In the genomic region with DNA sequence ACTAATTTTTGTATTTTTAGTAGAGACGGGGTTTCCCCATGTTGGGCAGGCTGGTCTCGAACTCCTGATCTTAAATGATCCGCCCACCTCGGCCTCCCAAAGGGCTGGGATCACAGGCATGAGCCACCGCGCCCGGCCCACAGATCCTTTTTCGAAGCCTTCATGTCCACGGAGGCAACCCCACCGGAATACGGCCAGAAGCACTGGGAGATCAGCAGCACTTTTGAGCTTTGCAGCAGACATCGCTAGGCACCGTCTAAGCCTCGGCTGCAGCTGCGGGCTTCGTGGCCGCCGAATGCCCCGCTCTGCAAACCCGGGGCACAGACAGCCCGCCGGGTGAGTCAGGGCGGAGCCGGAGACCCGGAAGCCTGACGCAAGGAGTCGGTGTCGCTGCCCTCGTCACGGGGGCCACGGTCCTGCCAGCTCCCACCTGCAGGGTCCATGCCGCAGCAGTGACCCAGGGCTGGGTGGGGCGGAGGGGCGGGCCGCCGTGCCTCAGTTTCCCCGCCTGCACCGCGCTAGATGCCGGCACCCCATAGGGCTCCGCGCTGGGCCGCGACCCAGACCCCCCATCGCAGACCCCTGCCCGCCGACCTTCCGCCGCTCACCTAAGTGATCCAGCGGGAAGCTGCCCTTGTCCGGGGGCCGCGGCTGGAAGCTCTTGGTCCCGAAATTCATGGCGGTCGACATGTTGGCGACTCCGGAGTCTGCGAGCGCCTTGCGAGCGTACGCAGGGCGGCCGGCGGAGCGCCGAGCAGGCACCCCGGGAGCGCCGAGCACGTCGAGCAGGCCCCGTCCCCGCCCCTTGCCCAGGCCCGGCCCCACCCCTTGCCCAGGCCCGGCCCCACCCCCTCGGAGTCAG, we compare ENCODE assay signal across 8 cellular contexts. TPM values are rescaled to one million over a fixed set of nuclear protein-coding genes. Genes with fewer than 3 reads are reported as not detected.
A peak's percentile ranks its signal among the peaks of the same experiment; 100 is the strongest.
DNase-seq lines count a peak whose midpoint lies in the region; ATAC-seq and TF ChIP-seq lines count a peak whose summit lies in the region.

Gene COX19 (minus strand): TSS at position 730 of the 862 bp plus-strand sequence. CDS start 40 bp downstream, at position 690.

- DNase-seq in NCI-H1105 (lab: John Stamatoyannopoulos, UW) (peak; percentile 91), T-cell (peak; percentile 78 to 92 (median 88)), adipocyte (ENCODE audit: low read depth) (peak; percentile 97), heart right ventricle (peak; percentile 88 to 92), posterior cingulate gyrus (peak; percentile 84 to 99 (median 87)), transverse colon (peak; percentile 93)

- CTCF ChIA-PET in T-cell (lab: Charles Lee): interaction anchor here (0.6 to 1.8 kb wide), 6 partner anchors 11 to 163 kb away, joined by 3 to 11 read pairs (median 4); no protein-coding TSS in a partner anchor

- intact Hi-C loops in heart right ventricle (cut with DNase I) (no loop called here), posterior cingulate gyrus (cut with DNase I) (no loop called here), transverse colon (cut with DNase I; ENCODE audit: low total_unique reads) (no loop called here)

- H3K4me1 ChIP-seq in adipocyte (ENCODE audit: control insufficient read depth, insufficient read depth, low read length): peaks cover 17% of the 10 kb centered on the region
- peaks cover 7 to 45% (median 32%) of the 10 kb centered on the region in 9 donors for H3K4me1 ChIP-seq in heart right ventricle
- H3K4me1 ChIP-seq in transverse colon: peaks cover 20 to 54% (median 44%) of the 10 kb centered on the region in 4 donors

- ATAC-seq in HG02623 (IDR thresholded peaks at IDR 0.05; ENCODE audit: unreplicated experiment) (peak; percentile 65), T-cell (replicated peaks in 1 of 4) (peak; percentile 88 to 95 (median 92)), heart right ventricle (peak; percentile 95 to 98 (median 97))

- no peaks in the 10 kb centered on the region for H3K27me3 ChIP-seq in adipocyte (replicated peaks; ENCODE audit: control insufficient read depth, insufficient read depth, low read length)
- H3K27me3 ChIP-seq in heart right ventricle: no peaks in the 10 kb centered on the region
- H3K27me3 ChIP-seq in transverse colon: no peaks in the 10 kb centered on the region

- TF ChIP-seq POLR2A in GM10847 (IDR thresholded peaks at IDR 0.05; ENCODE audit: extremely low read depth, insufficient read length): peak; percentile 76
- peak; percentile 91 for TF ChIP-seq POLR2A in transverse colon (IDR thresholded peaks at IDR 0.05)

- H3K9me3 ChIP-seq in adipocyte (ENCODE audit: control insufficient read depth, low read length) (no peaks in the 10 kb centered on the region), heart right ventricle (no peaks in the 10 kb centered on the region), transverse colon (no peaks in the 10 kb centered on the region)

- 1% methylated on average over 78 of the region's 78 CpGs for WGBS in heart right ventricle, 2 donors
- WGBS in transverse colon (ENCODE audit: low coverage in 1 of 2), 2 donors: 1% methylated on average over 62 of the region's 78 CpGs; no CpG with 5 or more reads in 1 of the 2 donors

- peak within 1 kb of the TSS; percentile 92 to 99 (median 96) for H3K27ac ChIP-seq in heart right ventricle
- H3K27ac ChIP-seq in transverse colon: peak within 1 kb of the TSS; percentile 98 to 99 (median 98)

- H3K4me1 Mint-ChIP-seq in T-cell: peaks cover 30 to 35% (median 34%) of the 10 kb centered on the region in 3 donors

- no peak for TF ChIP-seq CTCF in heart right ventricle (IDR thresholded peaks at IDR 0.05)
- TF ChIP-seq CTCF in transverse colon (IDR thresholded peaks at IDR 0.05): peak in 2 of 5 experiments; percentile 10 to 16

- no peaks in the 10 kb centered on the region for H3K27me3 Mint-ChIP-seq in T-cell

- H3K36me3 Mint-ChIP-seq in T-cell: peaks cover 17% of the 10 kb centered on the region

- H3K27ac Mint-ChIP-seq in T-cell: peak within 1 kb of the TSS; percentile 78 to 86

- H3K36me3 ChIP-seq in adipocyte (ENCODE audit: control insufficient read depth, insufficient read depth, low read length, severe bottlenecking) (peaks cover 24% of the 10 kb centered on the region), heart right ventricle (peaks cover 0 to 37% (median 20%) of the 10 kb centered on the region in 9 donors), transverse colon (peaks cover 0 to 21% (median 7%) of the 10 kb centered on the region in 4 donors)

- POLR2A ChIA-PET in T-cell (lab: Charles Lee): interaction anchor here in 1 of 2 donors (1.2 to 1.5 kb wide), 2 partner anchors 8 to 52 kb away, joined by 3 to 6 read pairs; no protein-coding TSS in a partner anchor

- peak within 1 kb of the TSS; percentile 95 for H3K9ac ChIP-seq in adipocyte (ENCODE audit: low read length)

- in situ Hi-C loops in transverse colon (cut with MboI; ENCODE audit: low pct_ligation_motif_present in 1 of 4, low pct_unique_long_range_greater_than_20kb in 1 of 4, low sequenced_read_pairs in 3 of 4): loop anchor here in 3 of 4 donors (25.0 kb wide), 2 partner anchors 162 to 187 kb away; partner anchors contain the start of gene ZFAND2A (in 2 of the 3)

- H3K4me3 ChIP-seq in adipocyte (ENCODE audit: low read length) (peak within 1 kb of the TSS; percentile 87), heart right ventricle (peak within 1 kb of the TSS; percentile 85 to 100 (median 99)), transverse colon (peak within 1 kb of the TSS; percentile 96 to 100 (median 98))

- peak within 1 kb of the TSS; percentile 85 to 93 (median 88) for H3K4me3 Mint-ChIP-seq in T-cell

- H3K9me3 Mint-ChIP-seq in T-cell: no peaks in the 10 kb centered on the region

- no peak for TF ChIP-seq EP300 in transverse colon (IDR thresholded peaks at IDR 0.05; ENCODE audit: low read depth)

RNA-seq across cellular contexts. Expression of gene COX19, which starts in this region (rescaled TPM):
- total RNA-seq in T-cell: 10 to 100 TPM; 38.0 to 50.9 (median 43.7) TPM
- total RNA-seq in heart right ventricle: 1 to 10 TPM; 3.7 to 9.1 (median 6.1) TPM
- polyA plus RNA-seq in heart right ventricle: 1 to 10 TPM; 4.7 to 6.9 TPM
- 10 to 100 TPM in 3 of 4 donors, 1 to 10 TPM in 1; 8.6 to 30.2 (median 16.9) TPM for total RNA-seq in transverse colon

Comparison
In these comparisons a context has a peak if more than half of its experiments do, and no peak if none do; other contexts are left out.
1. Peak in every context shown above with its lines: DNase-seq, ATAC-seq, H3K4me3 ChIP-seq and H3K27ac ChIP-seq.